ENCODE assay signal across 8 cellular contexts in the genomic region with DNA sequence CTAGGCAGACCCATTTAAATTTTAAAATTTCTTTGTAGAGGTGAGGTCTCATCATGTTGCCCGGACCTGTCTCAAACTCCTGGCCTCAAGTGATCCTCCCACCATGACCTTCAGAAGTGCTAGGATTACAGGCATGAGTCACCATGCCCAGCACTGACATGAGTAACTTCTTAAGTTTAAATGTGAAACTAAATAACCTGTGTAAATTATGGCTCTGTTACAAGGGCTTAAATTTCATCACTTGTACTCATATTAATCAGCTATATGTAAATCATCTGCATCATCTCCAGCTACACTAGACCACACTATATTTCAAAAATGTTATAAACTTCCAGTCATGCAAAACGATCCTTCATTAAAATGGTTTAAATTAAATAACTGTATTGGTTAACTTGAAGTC. TPM values are rescaled to one million over a fixed set of nuclear protein-coding genes. Genes with fewer than 3 reads are reported as not detected.
DNase-seq lines count a peak whose midpoint lies in the region; ATAC-seq and FAIRE-seq lines count a peak whose summit lies in the region.

No MANE protein-coding gene starts in this region.

- H3K9me3 Mint-ChIP-seq in stimulated activated memory B cell treated with anti-CD40 and anti-IgM and Interleukin-4, amounts not matched to agents 10 μg/mL and 1 μg/mL and 100 μg/mL, for 72 hours = no peaks in the 10 kb centered on the region

- peaks cover 37% of the 10 kb centered on the region for H3K36me3 Mint-ChIP-seq in stimulated activated memory B cell treated with anti-CD40 and anti-IgM and Interleukin-4, amounts not matched to agents 10 μg/mL and 1 μg/mL and 100 μg/mL, for 72 hours

- H3K4me3 Mint-ChIP-seq in stimulated activated memory B cell treated with anti-CD40 and anti-IgM and Interleukin-4, amounts not matched to agents 10 μg/mL and 1 μg/mL and 100 μg/mL, for 72 hours = no peak overlapping the region

- ATAC-seq in esophagus mucosa = peak; percentile 87
- ATAC-seq in stimulated activated memory B cell treated with anti-CD40 and anti-IgM and Interleukin-4, amounts not matched to agents 10 μg/mL and 1 μg/mL and 100 μg/mL, for 72 hours = peak; percentile 53

- no peaks in the 10 kb centered on the region for H3K4me1 Mint-ChIP-seq in stimulated activated memory B cell treated with anti-CD40 and anti-IgM and Interleukin-4, amounts not matched to agents 10 μg/mL and 1 μg/mL and 100 μg/mL, for 72 hours

- H3K27ac Mint-ChIP-seq in stimulated activated memory B cell treated with anti-CD40 and anti-IgM and Interleukin-4, amounts not matched to agents 10 μg/mL and 1 μg/mL and 100 μg/mL, for 72 hours = no peak overlapping the region

- no peaks in the 10 kb centered on the region for H3K27me3 Mint-ChIP-seq in stimulated activated memory B cell treated with anti-CD40 and anti-IgM and Interleukin-4, amounts not matched to agents 10 μg/mL and 1 μg/mL and 100 μg/mL, for 72 hours

- peak; percentile 34 for DNase-seq in Caki2 (ENCODE audit: low read depth)
- peak; percentile 69 for DNase-seq in H4 (ENCODE audit: low spot score)
- peak; percentile 64 for DNase-seq in RCC 7860 (ENCODE audit: low spot score)
- no peak for DNase-seq in NCI-H187 treated with DMSO at 0.1 percent for 48 hours (lab: John Stamatoyannopoulos, UW)
- DNase-seq in NCI-H69 (lab: John Stamatoyannopoulos, UW) = no peak
- DNase-seq in GOT3 (lab: John Stamatoyannopoulos, UW) = no peak

- in situ Hi-C loops in Caki2 (cut with HindIII; ENCODE audit: low pct_unique_long_range_greater_than_20kb, low sequenced_read_pairs) = no loop called here

- peak; percentile 92 for FAIRE-seq in RCC 7860 (lab: Jason Lieb, UNC)

RNA-seq across cellular contexts. Expression of a gene that starts 56.1 kb away (rescaled TPM):
- 22.6 and 37.7 TPM in 2 replicates for total RNA-seq in Caki2 (2014; rRNA removed; shearing (Covaris generic); ENCODE audit: low replicate concordance)
- 0.81 TPM in 1 of 2 replicates, not detected in the other for total RNA-seq in H4 (2014; rRNA removed; shearing (Covaris generic))
- 26.3 TPM for total RNA-seq in esophagus mucosa

Comparison
In these comparisons a context has a peak if more than half of its experiments do, and no peak if none do; other contexts are left out.
1. DNase-seq: peak in Caki2 (single experiment), H4 (single experiment) and RCC 7860 (single experiment); none in NCI-H187 treated with DMSO at 0.1 percent for 48 hours (single experiment), NCI-H69 (single experiment) and GOT3 (single experiment).
2. RNA of a gene that starts 56.1 kb away (total RNA-seq): 22.6 to 37.7 TPM in Caki2 and 26.3 TPM in esophagus mucosa (single experiment); 0.81 TPM in H4; every median in the first group is over 10 times any median in the second.